In the genomic region with DNA sequence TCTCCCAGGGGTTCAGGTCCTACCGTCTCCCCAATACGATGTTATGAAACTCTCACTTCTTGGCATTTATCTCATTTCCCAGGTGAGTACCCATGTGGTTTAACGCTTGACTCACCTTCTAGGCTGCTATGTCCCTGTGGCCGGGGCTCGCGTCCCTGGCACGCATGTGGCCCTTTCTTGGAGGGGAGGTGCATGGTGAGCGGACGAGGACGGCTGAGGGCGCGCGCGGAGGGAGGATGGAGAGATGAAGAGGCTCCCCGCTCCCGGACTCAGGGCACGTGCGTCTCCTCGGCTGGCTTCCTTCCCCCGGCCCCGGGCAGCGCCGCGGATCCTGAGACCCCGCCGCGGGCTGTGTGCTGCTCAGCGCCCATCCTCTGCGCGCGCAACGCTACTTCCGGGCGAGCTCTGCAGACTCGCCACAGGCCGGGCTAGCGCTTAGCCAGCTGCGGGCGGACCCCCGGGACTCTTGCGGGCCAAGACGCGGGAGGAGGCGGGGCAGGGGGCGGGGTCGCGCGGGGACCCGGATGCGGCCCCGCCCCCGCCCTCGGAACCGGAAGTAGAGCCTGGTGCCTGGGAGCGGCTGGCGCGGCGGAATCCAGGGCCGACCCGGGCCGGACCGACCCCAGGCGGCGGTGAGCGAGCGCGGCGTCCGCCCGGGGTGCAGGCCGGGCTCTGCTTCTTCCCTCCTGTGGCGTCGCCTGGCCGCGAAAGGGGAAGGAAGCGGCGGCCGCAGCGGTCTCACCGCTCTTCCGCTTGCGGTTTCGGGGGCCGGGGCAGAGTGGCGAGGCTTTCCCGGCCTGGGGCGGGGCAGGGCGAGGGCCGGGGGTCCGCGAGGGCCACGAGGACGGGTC, we compare ENCODE assay signal across 2 cellular contexts.
TF ChIP-seq lines count a peak whose summit lies in the region.

A gene (plus strand): TSS at position 547 of the 851 bp plus-strand sequence. CDS start 8,769 bp downstream, outside the sequence.

TF ChIP-seq in HEK293, 187 proteins besides CTCF, POLR2A, EP300 and RAD21 (continues in another document):
- TF ChIP-seq SP7 (tag by site-specific recombination; IDR thresholded peaks at IDR 0.05) (peak; percentile 54; the same call in 1 of the 2 replicates), KLF8 (tag by site-specific recombination; IDR thresholded peaks at IDR 0.05) (peak; percentile 79), ZNF571 (tag by site-specific recombination; IDR thresholded peaks at IDR 0.05) (no peak), ZBTB20 (tag by site-specific recombination; IDR thresholded peaks at IDR 0.05) (peak; percentile 90), ZNF2 (tag by site-specific recombination; IDR thresholded peaks at IDR 0.05) (0 out of 2 replicates have a peak, but pooled peaks have one; percentile 35), ZBTB1 (tag by site-specific recombination; IDR thresholded peaks at IDR 0.05) (0 out of 2 replicates have a peak, but pooled peaks have one; percentile 40), ZNF211 (tag by site-specific recombination; IDR thresholded peaks at IDR 0.05; ENCODE audit: low read depth) (no peak), ZNF76 (tag by site-specific recombination; IDR thresholded peaks at IDR 0.05; ENCODE audit: borderline replicate concordance, low read depth) (peak; percentile 23; the same call in 1 of the 2 replicates), ZNF521 (tag by site-specific recombination; IDR thresholded peaks at IDR 0.05) (no peak), ZNF501 (tag by site-specific recombination; IDR thresholded peaks at IDR 0.05) (peak; percentile 31; the same call in 1 of the 2 replicates), ZNF354C (tag by site-specific recombination; IDR thresholded peaks at IDR 0.05; ENCODE audit: borderline replicate concordance, low read depth) (no peak), ZXDB (tag by site-specific recombination; IDR thresholded peaks at IDR 0.05) (peak; percentile 45; the same call in 1 of the 2 replicates), ZNF843 (tag by site-specific recombination; IDR thresholded peaks at IDR 0.05) (no peak), ZNF510 (tag by site-specific recombination; IDR thresholded peaks at IDR 0.05; ENCODE audit: insufficient replicate concordance) (no peak), SP3 (tag by site-specific recombination; IDR thresholded peaks at IDR 0.05) (peak; percentile 57; the same call in 1 of the 2 replicates), SP2 (tag by site-specific recombination; IDR thresholded peaks at IDR 0.05) (peak; percentile 66), GLIS1 (tag by site-specific recombination; IDR thresholded peaks at IDR 0.05) (peak; percentile 46; the same call in 1 of the 2 replicates)
- TF ChIP-seq, protein P1, sequence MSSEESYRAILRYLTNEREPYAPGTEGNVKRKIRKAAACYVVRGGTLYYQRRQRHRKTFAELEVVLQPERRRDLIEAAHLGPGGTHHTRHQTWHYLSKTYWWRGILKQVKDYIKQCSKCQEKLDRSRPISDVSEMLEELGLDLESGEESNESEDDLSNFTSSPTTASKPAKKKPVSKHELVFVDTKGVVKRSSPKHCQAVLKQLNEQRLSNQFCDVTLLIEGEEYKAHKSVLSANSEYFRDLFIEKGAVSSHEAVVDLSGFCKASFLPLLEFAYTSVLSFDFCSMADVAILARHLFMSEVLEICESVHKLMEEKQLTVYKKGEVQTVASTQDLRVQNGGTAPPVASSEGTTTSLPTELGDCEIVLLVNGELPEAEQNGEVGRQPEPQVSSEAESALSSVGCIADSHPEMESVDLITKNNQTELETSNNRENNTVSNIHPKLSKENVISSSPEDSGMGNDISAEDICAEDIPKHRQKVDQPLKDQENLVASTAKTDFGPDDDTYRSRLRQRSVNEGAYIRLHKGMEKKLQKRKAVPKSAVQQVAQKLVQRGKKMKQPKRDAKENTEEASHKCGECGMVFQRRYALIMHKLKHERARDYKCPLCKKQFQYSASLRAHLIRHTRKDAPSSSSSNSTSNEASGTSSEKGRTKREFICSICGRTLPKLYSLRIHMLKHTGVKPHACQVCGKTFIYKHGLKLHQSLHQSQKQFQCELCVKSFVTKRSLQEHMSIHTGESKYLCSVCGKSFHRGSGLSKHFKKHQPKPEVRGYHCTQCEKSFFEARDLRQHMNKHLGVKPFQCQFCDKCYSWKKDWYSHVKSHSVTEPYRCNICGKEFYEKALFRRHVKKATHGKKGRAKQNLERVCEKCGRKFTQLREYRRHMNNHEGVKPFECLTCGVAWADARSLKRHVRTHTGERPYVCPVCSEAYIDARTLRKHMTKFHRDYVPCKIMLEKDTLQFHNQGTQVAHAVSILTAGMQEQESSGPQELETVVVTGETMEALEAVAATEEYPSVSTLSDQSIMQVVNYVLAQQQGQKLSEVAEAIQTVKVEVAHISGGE (tag by site-specific recombination; conservative IDR thresholded peaks at IDR 0.05; ENCODE audit: low read depth) = peak; percentile 64
- TF ChIP-seq, protein P2, sequence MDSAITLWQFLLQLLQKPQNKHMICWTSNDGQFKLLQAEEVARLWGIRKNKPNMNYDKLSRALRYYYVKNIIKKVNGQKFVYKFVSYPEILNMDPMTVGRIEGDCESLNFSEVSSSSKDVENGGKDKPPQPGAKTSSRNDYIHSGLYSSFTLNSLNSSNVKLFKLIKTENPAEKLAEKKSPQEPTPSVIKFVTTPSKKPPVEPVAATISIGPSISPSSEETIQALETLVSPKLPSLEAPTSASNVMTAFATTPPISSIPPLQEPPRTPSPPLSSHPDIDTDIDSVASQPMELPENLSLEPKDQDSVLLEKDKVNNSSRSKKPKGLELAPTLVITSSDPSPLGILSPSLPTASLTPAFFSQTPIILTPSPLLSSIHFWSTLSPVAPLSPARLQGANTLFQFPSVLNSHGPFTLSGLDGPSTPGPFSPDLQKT (IDR thresholded peaks at IDR 0.05; ENCODE audit: borderline replicate concordance, low read depth, low read length) = peak; percentile 61; the same call in 1 of the 2 replicates
- TF ChIP-seq, protein P3, sequence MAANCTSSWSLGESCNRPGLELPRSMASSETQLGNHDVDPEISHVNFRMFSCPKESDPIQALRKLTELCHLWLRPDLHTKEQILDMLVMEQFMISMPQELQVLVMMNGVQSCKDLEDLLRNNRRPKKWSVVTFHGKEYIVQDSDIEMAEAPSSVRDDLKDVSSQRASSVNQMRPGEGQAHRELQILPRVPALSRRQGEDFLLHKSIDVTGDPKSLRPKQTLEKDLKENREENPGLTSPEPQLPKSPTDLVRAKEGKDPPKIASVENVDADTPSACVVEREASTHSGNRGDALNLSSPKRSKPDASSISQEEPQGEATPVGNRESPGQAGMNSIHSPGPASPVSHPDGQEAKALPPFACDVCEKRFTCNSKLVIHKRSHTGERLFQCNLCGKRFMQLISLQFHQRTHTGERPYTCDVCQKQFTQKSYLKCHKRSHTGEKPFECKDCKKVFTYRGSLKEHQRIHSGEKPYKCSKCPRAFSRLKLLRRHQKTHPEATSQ (tag by site-specific recombination; IDR thresholded peaks at IDR 0.05) = 0 out of 2 replicates have a peak, but pooled peaks have one; percentile 21
- TF ChIP-seq, protein P4, sequence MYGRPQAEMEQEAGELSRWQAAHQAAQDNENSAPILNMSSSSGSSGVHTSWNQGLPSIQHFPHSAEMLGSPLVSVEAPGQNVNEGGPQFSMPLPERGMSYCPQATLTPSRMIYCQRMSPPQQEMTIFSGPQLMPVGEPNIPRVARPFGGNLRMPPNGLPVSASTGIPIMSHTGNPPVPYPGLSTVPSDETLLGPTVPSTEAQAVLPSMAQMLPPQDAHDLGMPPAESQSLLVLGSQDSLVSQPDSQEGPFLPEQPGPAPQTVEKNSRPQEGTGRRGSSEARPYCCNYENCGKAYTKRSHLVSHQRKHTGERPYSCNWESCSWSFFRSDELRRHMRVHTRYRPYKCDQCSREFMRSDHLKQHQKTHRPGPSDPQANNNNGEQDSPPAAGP (tag by site-specific recombination; IDR thresholded peaks at IDR 0.05) = peak; percentile 42; the same call in 1 of the 2 replicates

TF ChIP-seq in GM12878, 131 proteins besides CTCF, POLR2A, EP300 and RAD21 (continues in another document):
- TF ChIP-seq, protein P5, sequence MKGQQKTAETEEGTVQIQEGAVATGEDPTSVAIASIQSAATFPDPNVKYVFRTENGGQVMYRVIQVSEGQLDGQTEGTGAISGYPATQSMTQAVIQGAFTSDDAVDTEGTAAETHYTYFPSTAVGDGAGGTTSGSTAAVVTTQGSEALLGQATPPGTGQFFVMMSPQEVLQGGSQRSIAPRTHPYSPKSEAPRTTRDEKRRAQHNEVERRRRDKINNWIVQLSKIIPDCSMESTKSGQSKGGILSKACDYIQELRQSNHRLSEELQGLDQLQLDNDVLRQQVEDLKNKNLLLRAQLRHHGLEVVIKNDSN (IDR thresholded peaks at IDR 0.05; ENCODE audit: borderline replicate concordance, extremely low read length, insufficient read depth, low read depth, low read length) = no peak
- TF ChIP-seq SIX5 (IDR thresholded peaks at IDR 0.05; ENCODE audit: low read depth, low read length, severe bottlenecking) = no peak
- peak; percentile 85 for TF ChIP-seq CBFB (IDR thresholded peaks at IDR 0.05; ENCODE audit: low read depth)
- TF ChIP-seq, protein P6, sequence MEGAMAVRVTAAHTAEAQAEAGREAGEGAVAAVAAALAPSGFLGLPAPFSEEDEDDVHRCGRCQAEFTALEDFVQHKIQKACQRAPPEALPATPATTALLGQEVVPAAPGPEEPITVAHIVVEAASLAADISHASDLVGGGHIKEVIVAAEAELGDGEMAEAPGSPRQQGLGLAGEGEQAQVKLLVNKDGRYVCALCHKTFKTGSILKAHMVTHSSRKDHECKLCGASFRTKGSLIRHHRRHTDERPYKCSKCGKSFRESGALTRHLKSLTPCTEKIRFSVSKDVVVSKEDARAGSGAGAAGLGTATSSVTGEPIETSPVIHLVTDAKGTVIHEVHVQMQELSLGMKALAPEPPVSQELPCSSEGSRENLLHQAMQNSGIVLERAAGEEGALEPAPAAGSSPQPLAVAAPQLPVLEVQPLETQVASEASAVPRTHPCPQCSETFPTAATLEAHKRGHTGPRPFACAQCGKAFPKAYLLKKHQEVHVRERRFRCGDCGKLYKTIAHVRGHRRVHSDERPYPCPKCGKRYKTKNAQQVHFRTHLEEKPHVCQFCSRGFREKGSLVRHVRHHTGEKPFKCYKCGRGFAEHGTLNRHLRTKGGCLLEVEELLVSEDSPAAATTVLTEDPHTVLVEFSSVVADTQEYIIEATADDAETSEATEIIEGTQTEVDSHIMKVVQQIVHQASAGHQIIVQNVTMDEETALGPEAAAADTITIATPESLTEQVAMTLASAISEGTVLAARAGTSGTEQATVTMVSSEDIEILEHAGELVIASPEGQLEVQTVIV (IDR thresholded peaks at IDR 0.05; ENCODE audit: borderline replicate concordance, partially characterized antibody) = no peak
- TF ChIP-seq BRCA1 (IDR thresholded peaks at IDR 0.05; ENCODE audit: low read depth, low read length) = no peak
- TF ChIP-seq ZZZ3 (IDR thresholded peaks at IDR 0.05; ENCODE audit: control insufficient read depth, insufficient read length, low read depth) = no peak
- TF ChIP-seq RAD51 (IDR thresholded peaks at IDR 0.05) = no peak
- TF ChIP-seq YY1 (IDR thresholded peaks at IDR 0.05; ENCODE audit: low read depth, low read length) = 0 out of 2 replicates have a peak, but pooled peaks have one; percentile 4
- no peak for TF ChIP-seq WRNIP1 (IDR thresholded peaks at IDR 0.05; ENCODE audit: borderline replicate concordance, low read depth, low read length)
- TF ChIP-seq KAT2A (conservative IDR thresholded peaks at IDR 0.05; ENCODE audit: control insufficient read depth, low read depth, low read length) = no peak
- TF ChIP-seq FOS (IDR thresholded peaks at IDR 0.05; ENCODE audit: borderline replicate concordance, extremely low read depth, insufficient read length) = no peak
- TF ChIP-seq MYC (IDR thresholded peaks at IDR 0.05; ENCODE audit: insufficient read depth, insufficient read length, insufficient replicate concordance, low read length, severe bottlenecking) = no peak
- no peak for TF ChIP-seq YBX1 (IDR thresholded peaks at IDR 0.05)
- no peak for TF ChIP-seq KDM1A (IDR thresholded peaks at IDR 0.05; ENCODE audit: borderline replicate concordance)
- TF ChIP-seq CBX5 (IDR thresholded peaks at IDR 0.05; ENCODE audit: low read depth) = no peak
- TF ChIP-seq, protein P7, sequence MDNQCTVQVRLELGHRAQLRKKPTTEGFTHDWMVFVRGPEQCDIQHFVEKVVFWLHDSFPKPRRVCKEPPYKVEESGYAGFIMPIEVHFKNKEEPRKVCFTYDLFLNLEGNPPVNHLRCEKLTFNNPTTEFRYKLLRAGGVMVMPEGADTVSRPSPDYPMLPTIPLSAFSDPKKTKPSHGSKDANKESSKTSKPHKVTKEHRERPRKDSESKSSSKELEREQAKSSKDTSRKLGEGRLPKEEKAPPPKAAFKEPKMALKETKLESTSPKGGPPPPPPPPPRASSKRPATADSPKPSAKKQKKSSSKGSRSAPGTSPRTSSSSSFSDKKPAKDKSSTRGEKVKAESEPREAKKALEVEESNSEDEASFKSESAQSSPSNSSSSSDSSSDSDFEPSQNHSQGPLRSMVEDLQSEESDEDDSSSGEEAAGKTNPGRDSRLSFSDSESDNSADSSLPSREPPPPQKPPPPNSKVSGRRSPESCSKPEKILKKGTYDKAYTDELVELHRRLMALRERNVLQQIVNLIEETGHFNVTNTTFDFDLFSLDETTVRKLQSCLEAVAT (IDR thresholded peaks at IDR 0.05) = no peak
- TF ChIP-seq, protein P8, sequence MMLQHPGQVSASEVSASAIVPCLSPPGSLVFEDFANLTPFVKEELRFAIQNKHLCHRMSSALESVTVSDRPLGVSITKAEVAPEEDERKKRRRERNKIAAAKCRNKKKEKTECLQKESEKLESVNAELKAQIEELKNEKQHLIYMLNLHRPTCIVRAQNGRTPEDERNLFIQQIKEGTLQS (IDR thresholded peaks at IDR 0.05; ENCODE audit: borderline replicate concordance, extremely low read depth, low read depth, low read length) = no peak
- TF ChIP-seq MYB (IDR thresholded peaks at IDR 0.05; ENCODE audit: borderline replicate concordance, low read depth, low read length) = no peak
- no peak for TF ChIP-seq BMI1 (IDR thresholded peaks at IDR 0.05; ENCODE audit: borderline replicate concordance)
- no peak for TF ChIP-seq RELA (IDR thresholded peaks at IDR 0.05; ENCODE audit: borderline replicate concordance, partially characterized antibody)
- TF ChIP-seq CBX3 (IDR thresholded peaks at IDR 0.05; ENCODE audit: borderline replicate concordance, low read depth) = no peak
- TF ChIP-seq GABPA (IDR thresholded peaks at IDR 0.05; ENCODE audit: low read depth) = no peak
- TF ChIP-seq, protein P9, sequence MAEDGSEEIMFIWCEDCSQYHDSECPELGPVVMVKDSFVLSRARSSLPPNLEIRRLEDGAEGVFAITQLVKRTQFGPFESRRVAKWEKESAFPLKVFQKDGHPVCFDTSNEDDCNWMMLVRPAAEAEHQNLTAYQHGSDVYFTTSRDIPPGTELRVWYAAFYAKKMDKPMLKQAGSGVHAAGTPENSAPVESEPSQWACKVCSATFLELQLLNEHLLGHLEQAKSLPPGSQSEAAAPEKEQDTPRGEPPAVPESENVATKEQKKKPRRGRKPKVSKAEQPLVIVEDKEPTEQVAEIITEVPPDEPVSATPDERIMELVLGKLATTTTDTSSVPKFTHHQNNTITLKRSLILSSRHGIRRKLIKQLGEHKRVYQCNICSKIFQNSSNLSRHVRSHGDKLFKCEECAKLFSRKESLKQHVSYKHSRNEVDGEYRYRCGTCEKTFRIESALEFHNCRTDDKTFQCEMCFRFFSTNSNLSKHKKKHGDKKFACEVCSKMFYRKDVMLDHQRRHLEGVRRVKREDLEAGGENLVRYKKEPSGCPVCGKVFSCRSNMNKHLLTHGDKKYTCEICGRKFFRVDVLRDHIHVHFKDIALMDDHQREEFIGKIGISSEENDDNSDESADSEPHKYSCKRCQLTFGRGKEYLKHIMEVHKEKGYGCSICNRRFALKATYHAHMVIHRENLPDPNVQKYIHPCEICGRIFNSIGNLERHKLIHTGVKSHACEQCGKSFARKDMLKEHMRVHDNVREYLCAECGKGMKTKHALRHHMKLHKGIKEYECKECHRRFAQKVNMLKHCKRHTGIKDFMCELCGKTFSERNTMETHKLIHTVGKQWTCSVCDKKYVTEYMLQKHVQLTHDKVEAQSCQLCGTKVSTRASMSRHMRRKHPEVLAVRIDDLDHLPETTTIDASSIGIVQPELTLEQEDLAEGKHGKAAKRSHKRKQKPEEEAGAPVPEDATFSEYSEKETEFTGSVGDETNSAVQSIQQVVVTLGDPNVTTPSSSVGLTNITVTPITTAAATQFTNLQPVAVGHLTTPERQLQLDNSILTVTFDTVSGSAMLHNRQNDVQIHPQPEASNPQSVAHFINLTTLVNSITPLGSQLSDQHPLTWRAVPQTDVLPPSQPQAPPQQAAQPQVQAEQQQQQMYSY (CRISPR knock-in tag; IDR thresholded peaks at IDR 0.05) = no peak
- peak; percentile 18; the same call in 1 of the 2 replicates for TF ChIP-seq MTA2 (IDR thresholded peaks at IDR 0.05; ENCODE audit: low read depth)
